Comparison of ENCODE assay signal across 21 cellular contexts in the genomic region with DNA sequence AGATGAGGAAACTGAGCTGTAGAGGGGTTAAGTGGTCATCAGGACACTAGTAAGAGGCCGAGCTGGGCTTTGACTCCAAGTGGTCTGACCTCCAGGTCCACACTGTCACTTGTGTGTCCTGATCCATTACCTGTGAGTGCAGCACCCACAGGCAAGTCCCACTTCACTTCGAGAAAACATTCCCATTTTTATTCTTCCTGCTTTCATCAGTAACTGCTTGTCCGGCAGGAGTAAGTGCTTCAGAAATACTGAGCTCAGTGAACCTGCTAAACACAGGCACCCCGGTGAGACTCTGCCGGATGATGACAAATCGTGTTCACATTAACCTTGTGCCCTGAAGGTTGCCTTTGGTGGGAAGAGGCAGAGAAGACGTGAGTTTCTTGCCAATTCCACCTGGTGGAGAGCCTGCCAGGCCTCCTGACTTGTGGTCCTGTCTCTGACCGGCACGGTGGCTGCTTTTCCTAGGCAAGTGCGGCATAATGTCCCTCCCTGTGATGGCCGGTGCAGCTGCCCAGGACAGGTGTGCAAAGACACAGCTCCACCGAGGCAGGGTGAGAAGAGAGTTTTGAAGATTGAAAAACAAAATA. TPM values are rescaled to one million over a fixed set of nuclear protein-coding genes. Genes with fewer than 3 reads are reported as not detected.
DNase-seq lines count a peak whose midpoint lies in the region; ATAC-seq and TF ChIP-seq lines count a peak whose summit lies in the region.
"Had no signal": no experiment of that assay in that cellular context is flagged by ENCODE, and none has a peak within 500 bp of the region (broad histone marks: within the 10 kb centered on the region; RNA-seq: fewer than 3 reads in every experiment).

No MANE protein-coding gene starts in this region.

- H3K4me3 ChIP-seq in IMR-90 (ENCODE audit: insufficient read depth, low read depth, low read length) (no peak overlapping the region), choroid plexus epithelial cell (ENCODE audit: low read depth, low read length) (no peak overlapping the region)
- H3K4me3 ChIP-seq: SK-N-MC had no signal

- H3K9me3 ChIP-seq in IMR-90 (ENCODE audit: control insufficient read depth, insufficient read depth, low read length): peaks cover 4% of the 10 kb centered on the region
- H3K9me3 ChIP-seq: BE2C had no signal

- intact Hi-C loops in IMR-90 (cut with micrococcal nuclease): no loop called here

- H2BK120ac ChIP-seq in IMR-90 (ENCODE audit: low read depth, low read length): no peak overlapping the region

- POLR2A ChIA-PET in IMR-90 (lab: Charles Lee; ENCODE audit: unreplicated experiment): no interaction called here

- WGBS in IMR-90 (ENCODE audit: extremely low coverage in 2 of 2, insufficient read length in 1 of 2), 2 experiments: no CpG with 5 or more reads among the region's 12 CpGs

- H4K91ac ChIP-seq in IMR-90 (ENCODE audit: insufficient read depth, low read depth, low read length): no peak overlapping the region

- TF ChIP-seq CTCF in IMR-90 (conservative IDR thresholded peaks at IDR 0.05; ENCODE audit: low read depth, low read length): no peak
- no peak for TF ChIP-seq CTCF in choroid plexus epithelial cell (conservative IDR thresholded peaks at IDR 0.05; ENCODE audit: low read depth, low read length)

- H3K56ac ChIP-seq in IMR-90 (ENCODE audit: extremely low read depth, insufficient read depth, low read length): no peak overlapping the region

- no peak overlapping the region for H4K8ac ChIP-seq in IMR-90 (ENCODE audit: low read depth in 2 of 2, low read length in 2 of 2)

- no peaks in the 10 kb centered on the region for H3K4me1 ChIP-seq in IMR-90 (ENCODE audit: control insufficient read depth, insufficient read depth, low read length)
- H3K4me1 ChIP-seq: BE2C had no signal

- H3K79me1 ChIP-seq in IMR-90 (ENCODE audit: low read depth in 1 of 2, low read length in 2 of 2): no peaks in the 10 kb centered on the region

- no peak overlapping the region for H3K14ac ChIP-seq in IMR-90 (replicated peaks; ENCODE audit: low read depth, low read length)

- no peak for ATAC-seq in IMR-90 (ENCODE audit: low read depth)
- no peak for ATAC-seq in HG03025 (IDR thresholded peaks at IDR 0.05; ENCODE audit: low FRiP score, unreplicated experiment)
- ATAC-seq: HCT116, Panc1, Right ventricle myocardium inferior had no signal

- no peak overlapping the region for H2AK9ac ChIP-seq in IMR-90 (replicated peaks; ENCODE audit: low read depth, low read length, poor library complexity)

- no peak overlapping the region for H3K23ac ChIP-seq in IMR-90 (ENCODE audit: low read depth, low read length)

- H4K5ac ChIP-seq in IMR-90 (ENCODE audit: low read depth, low read length): no peak overlapping the region

- DNase-seq in NCI-H1417 (lab: John Stamatoyannopoulos, UW) (peak in 2 of 3 experiments; percentile 28 to 57), NCI-H1417 treated with DMSO at 0.1 percent for 48 hours (lab: John Stamatoyannopoulos, UW) (no peak), IMR-90 (no peak), choroid plexus epithelial cell (ENCODE audit: low read depth) (peak; percentile 8), mucosa of gallbladder (ENCODE audit: low spot score) (peak; percentile 58), NCI-H510A treated with DMSO at 0.1 percent for 48 hours (lab: John Stamatoyannopoulos, UW) (no peak)
- DNase-seq in effector CD4-positive, alpha-beta T cell: no peak
- DNase-seq: BE2C; CD4-positive, alpha-beta memory T cell; DMS79; Karpas-422; MM.1S; NCI-H1105 treated with DMSO at 0.1 percent for 48 hours; NCI-H2029 treated with DMSO at 0.1 percent for 48 hours; NCI-H524 treated with DMSO at 0.1 percent for 48 hours had no signal

- H3K4me2 ChIP-seq in IMR-90 (ENCODE audit: low read depth, low read length): no peak overlapping the region

- BruUV-seq in IMR-90 (replicated peaks; lab: Mats Ljungman, UMichigan): no TSS peak

- dilution Hi-C loops in IMR-90 (cut with HindIII; ENCODE audit: low sequenced_read_pairs, unreplicated experiment): no loop called here

- no peak overlapping the region for H3K27ac ChIP-seq in IMR-90 (ENCODE audit: insufficient read depth, low read length)
- H3K27ac ChIP-seq: 22Rv1, SK-N-MC had no signal

- peaks cover 52% of the 10 kb centered on the region for H3K27me3 ChIP-seq in IMR-90 (ENCODE audit: control insufficient read depth, insufficient read depth, low read length)
- H3K27me3 ChIP-seq: BE2C had no signal

- no peak overlapping the region for H3K18ac ChIP-seq in IMR-90 (ENCODE audit: low read depth, low read length)

- no peak overlapping the region for H2BK5ac ChIP-seq in IMR-90 (ENCODE audit: low read depth, low read length, poor library complexity, severe bottlenecking)

- no peaks in the 10 kb centered on the region for H3K36me3 ChIP-seq in IMR-90 (ENCODE audit: control insufficient read depth, insufficient read depth, low read length)
- H3K36me3 ChIP-seq: BE2C had no signal

- no peak overlapping the region for H2AK5ac ChIP-seq in IMR-90 (ENCODE audit: low read depth, low read length)

- H3K9me1 ChIP-seq in IMR-90 (ENCODE audit: insufficient read depth, low read length): no peaks in the 10 kb centered on the region

- CTCF ChIA-PET in IMR-90 (lab: Yijun Ruan, JAX): interaction anchor here (0.7 to 1.0 kb wide), 2 partner anchors 10 to 15 kb away, joined by 3 to 4 read pairs; no protein-coding TSS in a partner anchor

- peak overlapping the region; percentile 4 for H2AFZ ChIP-seq in IMR-90 (replicated peaks; ENCODE audit: low read length, poor library complexity)

- no peak overlapping the region for H3K9ac ChIP-seq in IMR-90 (ENCODE audit: low read depth, low read length)

- TF ChIP-seq POLR2A in IMR-90 (IDR thresholded peaks at IDR 0.05; ENCODE audit: low read depth, low read length): no peak

- H4K20me1 ChIP-seq in IMR-90 (ENCODE audit: insufficient read depth, low read length): no peaks in the 10 kb centered on the region

- in situ Hi-C loops in IMR-90 (cut with MboI; ENCODE audit: low sequenced_read_pairs): no loop called here

- TF ChIP-seq RAD21 in IMR-90 (IDR thresholded peaks at IDR 0.05; ENCODE audit: low read length): no peak

- no peak overlapping the region for H3K4ac ChIP-seq in IMR-90 (ENCODE audit: low read depth, low read length)

- H2BK20ac ChIP-seq in IMR-90 (ENCODE audit: low read depth, low read length): no peak overlapping the region

- H2BK15ac ChIP-seq in IMR-90 (ENCODE audit: low read depth, low read length): no peak overlapping the region

TF ChIP-seq in IMR-90, 13 proteins besides CTCF, POLR2A, EP300 and RAD21:
- TF ChIP-seq, protein P1, sequence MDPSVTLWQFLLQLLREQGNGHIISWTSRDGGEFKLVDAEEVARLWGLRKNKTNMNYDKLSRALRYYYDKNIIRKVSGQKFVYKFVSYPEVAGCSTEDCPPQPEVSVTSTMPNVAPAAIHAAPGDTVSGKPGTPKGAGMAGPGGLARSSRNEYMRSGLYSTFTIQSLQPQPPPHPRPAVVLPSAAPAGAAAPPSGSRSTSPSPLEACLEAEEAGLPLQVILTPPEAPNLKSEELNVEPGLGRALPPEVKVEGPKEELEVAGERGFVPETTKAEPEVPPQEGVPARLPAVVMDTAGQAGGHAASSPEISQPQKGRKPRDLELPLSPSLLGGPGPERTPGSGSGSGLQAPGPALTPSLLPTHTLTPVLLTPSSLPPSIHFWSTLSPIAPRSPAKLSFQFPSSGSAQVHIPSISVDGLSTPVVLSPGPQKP (IDR thresholded peaks at IDR 0.05; ENCODE audit: borderline replicate concordance, low read depth, low read length): no peak
- TF ChIP-seq RFX5 (IDR thresholded peaks at IDR 0.05; ENCODE audit: low read depth, low read length) (no peak), BHLHE40 (IDR thresholded peaks at IDR 0.05; ENCODE audit: low read depth, low read length) (no peak), MAFK (IDR thresholded peaks at IDR 0.05; ENCODE audit: low read depth, low read length) (no peak), SMC3 (IDR thresholded peaks at IDR 0.05; ENCODE audit: low read depth, low read length) (no peak), RCOR1 (IDR thresholded peaks at IDR 0.05; ENCODE audit: insufficient replicate concordance, low read length) (no peak), CEBPB (IDR thresholded peaks at IDR 0.05; ENCODE audit: low read depth, low read length) (no peak), MXI1 (IDR thresholded peaks at IDR 0.05; ENCODE audit: borderline replicate concordance, low read depth, low read length) (no peak), MAZ (IDR thresholded peaks at IDR 0.05; ENCODE audit: borderline replicate concordance, low read depth, low read length) (no peak), NFE2L2 (IDR thresholded peaks at IDR 0.05; ENCODE audit: low read depth, low read length) (no peak), CHD1 (IDR thresholded peaks at IDR 0.05; ENCODE audit: low read depth, low read length) (no peak)

RNA-seq across cellular contexts. Expression of a gene that starts 29.4 kb away (rescaled TPM):
- total RNA-seq in IMR-90 (2012; rRNA removed) (14.7 and 16.0 TPM in 2 replicates), mucosa of gallbladder (27.6 TPM)
- 10.0 and 10.3 TPM in 2 replicates for polyA plus RNA-seq in IMR-90 (2012; rRNA removed)
- polyA plus RNA-seq in IMR-90 (2012; cell fraction: cytosol; rRNA removed): 5.8 and 6.4 TPM in 2 replicates
- polyA plus RNA-seq in IMR-90 (2012; cell fraction: nucleus; rRNA removed; ENCODE audit: low replicate concordance): 15.5 and 19.3 TPM in 2 replicates

Comparison
In these comparisons a context has a peak if more than half of its experiments do, and no peak if none do; other contexts are left out.
1. DNase-seq: peak in NCI-H1417 (2 of 3), choroid plexus epithelial cell (single experiment) and mucosa of gallbladder (single experiment); none in NCI-H1417 treated with DMSO at 0.1 percent for 48 hours (single experiment), IMR-90 (single experiment), effector CD4-positive, alpha-beta T cell (single experiment) and NCI-H510A treated with DMSO at 0.1 percent for 48 hours (single experiment).